23 cellular contexts compared by ENCODE assay signal in the genomic region with DNA sequence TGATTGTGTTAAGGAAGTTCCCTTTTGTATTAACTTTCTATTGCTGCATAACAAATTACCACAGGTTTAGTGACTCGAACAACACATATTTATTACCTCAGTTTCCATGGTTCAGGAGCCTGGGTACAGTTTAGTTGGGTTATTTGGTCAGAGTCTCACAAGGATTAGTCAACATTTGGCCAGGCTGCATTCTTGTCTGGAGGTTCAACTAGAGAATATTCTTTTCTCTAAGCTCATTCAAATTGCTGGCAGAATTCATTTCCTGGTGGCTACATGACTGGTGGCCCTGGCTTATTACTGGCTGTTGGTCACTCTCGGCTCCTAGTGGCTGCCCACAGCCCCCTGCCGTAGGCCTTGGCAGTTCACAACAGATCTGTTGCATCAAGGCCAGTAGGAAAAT.
"Had no signal": no experiment of that assay in that cellular context is flagged by ENCODE, and none has a peak within 500 bp of the region (broad histone marks: within the 10 kb centered on the region; RNA-seq: fewer than 3 reads in every experiment).

No MANE protein-coding gene starts in this region.

- H3K4me2 ChIP-seq: PC-9 had no signal

- ATAC-seq: activated T-helper 17 cell treated with anti-CD3 and anti-CD28 coated beads, Interleukin-2, amount 50 U/mL, for 72 hours had no signal

- H3K27me3 ChIP-seq: breast epithelium had no signal

- H2AFZ ChIP-seq: PC-9 had no signal

- H3K4me1 ChIP-seq: breast epithelium had no signal

- H3K27ac ChIP-seq: breast epithelium, PC-9, SK-N-MC had no signal

- DNase-seq: activated CD4-positive, alpha-beta memory T cell treated with anti-CD3 and anti-CD28 coated beads for 36 hours; activated CD4-positive, alpha-beta T cell treated with anti-CD3 and anti-CD28 coated beads, Interleukin-2, amount 10 ng/mL, durations not matched to agents 7 days and 5 days; activated CD4-positive, CD25-positive, alpha-beta regulatory T cell; activated CD8-positive, alpha-beta memory T cell treated with anti-CD3 and anti-CD28 coated beads for 24 hours; activated gamma-delta T cell; activated naive CD4-positive, alpha-beta T cell treated with anti-CD3 and anti-CD28 coated beads for 36 hours; activated naive CD8-positive, alpha-beta T cell treated with anti-CD3 and anti-CD28 coated beads for 36 hours; activated T-cell treated with anti-CD3 and anti-CD28 coated beads for 4 hours; activated T-cell treated with anti-CD3 and anti-CD28 coated beads, Interleukin-2, amount 50 U/mL, for 48 hours; Kasumi-1; KBM-7; NCI-H1092; NCI-H1417; NCI-H1694; NCI-H2029; NCI-H510A treated with DMSO at 0.1 percent for 48 hours; NCI-H69; PC-9; SIG-M5; T-helper 1 cell had no signal

- H3K4me3 ChIP-seq: breast epithelium, PC-9, SK-N-MC had no signal

- H3K36me3 ChIP-seq: breast epithelium had no signal

- H3K9me3 ChIP-seq: breast epithelium had no signal
